In genomic region chr4:140108243-140108642, GRCh38 we compare ENCODE assay signal across 20 cellular contexts.
"Had no signal": no experiment of that assay in that cellular context is flagged by ENCODE, and none has a peak within 500 bp of the region (broad histone marks: within the 10 kb centered on the region; RNA-seq: fewer than 3 reads in every experiment).

No MANE protein-coding gene starts in this region.

- H3K4me3 Mint-ChIP-seq: activated naive CD8-positive, alpha-beta T cell treated with anti-CD3 and anti-CD28 coated beads for 36 hours; activated T-cell treated with anti-CD3 and anti-CD28 coated beads, Interleukin-2, amount 50 U/mL, for 4 hours; endodermal cell; naive thymus-derived CD4-positive, alpha-beta T cell; neural progenitor cell; stimulated activated naive B cell treated with anti-CD40 and anti-IgM and Interleukin-4, amounts not matched to agents 10 μg/mL and 1 μg/mL and 100 μg/mL, for 72 hours had no signal

- DNase-seq: activated CD4-positive, alpha-beta T cell treated with anti-CD3 and anti-CD28 coated beads, Interleukin-2, amount 50 U/mL, for 48 hours; activated CD8-positive, alpha-beta memory T cell treated with anti-CD3 and anti-CD28 coated beads, Interleukin-2, amount 50 U/mL, for 48 hours; activated naive CD4-positive, alpha-beta T cell treated with Interleukin-2 at 50 U/mL for 16 hours; activated naive CD8-positive, alpha-beta T cell treated with anti-CD3 and anti-CD28 coated beads for 36 hours; activated T-cell treated with anti-CD3 and anti-CD28 coated beads, Interleukin-2, amount 50 U/mL, for 4 hours; cerebellar nuclear complex; cortex of kidney; endodermal cell; heart left ventricle; naive thymus-derived CD4-positive, alpha-beta T cell; posterior cingulate gyrus; right lobe of liver; stimulated activated CD4-positive, alpha-beta T cell treated with anti-CD3 and anti-CD28 coated beads, Interleukin-2, amount 100 ng/mL, for 24 hours; stimulated activated naive B cell treated with anti-CD40 and anti-IgM and Interleukin-4, amounts not matched to agents 10 μg/mL and 1 μg/mL and 100 μg/mL, for 72 hours; T-helper 9 cell; transverse colon had no signal

- H3K27ac Mint-ChIP-seq: activated naive CD8-positive, alpha-beta T cell treated with anti-CD3 and anti-CD28 coated beads for 36 hours; endodermal cell; naive thymus-derived CD4-positive, alpha-beta T cell; neural progenitor cell; stimulated activated naive B cell treated with anti-CD40 and anti-IgM and Interleukin-4, amounts not matched to agents 10 μg/mL and 1 μg/mL and 100 μg/mL, for 72 hours had no signal

- H3K27me3 ChIP-seq: heart left ventricle, neural progenitor cell, right lobe of liver, transverse colon, vagina had no signal

- H3K27me3 Mint-ChIP-seq: activated naive CD8-positive, alpha-beta T cell treated with anti-CD3 and anti-CD28 coated beads for 36 hours had no signal

- H3K36me3 ChIP-seq: heart left ventricle, neural progenitor cell, right lobe of liver, transverse colon, vagina had no signal

- H2AFZ ChIP-seq: neural progenitor cell had no signal

- H3K4me1 ChIP-seq: vagina had no signal

- H3K9me3 ChIP-seq: heart left ventricle, right lobe of liver, transverse colon, vagina had no signal

- H3K4me2 ChIP-seq: neural progenitor cell had no signal

- H3K9ac ChIP-seq: neural progenitor cell had no signal

- ATAC-seq: activated T-cell treated with anti-CD3 and anti-CD28 coated beads, Interleukin-2, amount 50 U/mL, for 4 hours; heart left ventricle; naive thymus-derived CD4-positive, alpha-beta T cell; right lobe of liver; stimulated activated naive B cell treated with anti-CD40 and anti-IgM and Interleukin-4, amounts not matched to agents 10 μg/mL and 1 μg/mL and 100 μg/mL, for 72 hours had no signal

- H3K4me3 ChIP-seq: heart left ventricle, lung, neural progenitor cell, right lobe of liver, skin epidermis, transverse colon, vagina had no signal

- H3K36me3 Mint-ChIP-seq: activated naive CD8-positive, alpha-beta T cell treated with anti-CD3 and anti-CD28 coated beads for 36 hours; stimulated activated naive B cell treated with anti-CD40 and anti-IgM and Interleukin-4, amounts not matched to agents 10 μg/mL and 1 μg/mL and 100 μg/mL, for 72 hours had no signal

- H3K27ac ChIP-seq: heart left ventricle, neural progenitor cell, right lobe of liver, skin epidermis, vagina had no signal

- H3K9me3 Mint-ChIP-seq: activated naive CD8-positive, alpha-beta T cell treated with anti-CD3 and anti-CD28 coated beads for 36 hours; activated T-cell treated with anti-CD3 and anti-CD28 coated beads, Interleukin-2, amount 50 U/mL, for 4 hours; endodermal cell; neural progenitor cell; stimulated activated naive B cell treated with anti-CD40 and anti-IgM and Interleukin-4, amounts not matched to agents 10 μg/mL and 1 μg/mL and 100 μg/mL, for 72 hours had no signal
